8 cellular contexts compared by ENCODE assay signal in the genomic region with DNA sequence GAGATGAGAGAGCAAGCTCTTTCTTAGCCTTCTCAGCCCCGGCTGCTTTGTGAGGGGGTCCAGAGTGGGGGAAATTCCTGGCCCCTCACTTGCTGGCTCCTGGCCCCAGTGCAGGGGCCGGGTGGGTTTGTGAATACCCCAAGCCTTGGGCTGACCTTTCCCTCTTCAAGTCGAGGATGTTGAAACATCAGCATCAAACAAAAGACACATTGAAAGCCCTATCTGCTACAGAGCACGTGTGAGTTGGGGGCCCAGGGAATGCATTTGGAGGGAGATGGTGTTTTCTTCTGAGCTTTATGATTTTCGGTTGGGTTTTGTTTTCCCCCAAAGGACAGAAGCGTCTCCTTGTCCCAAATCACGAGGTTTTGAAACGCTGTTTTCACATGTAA. TPM values are rescaled to one million over a fixed set of nuclear protein-coding genes. Genes with fewer than 3 reads are reported as not detected.
DNase-seq lines count a peak whose midpoint lies in the region; ATAC-seq, FAIRE-seq and TF ChIP-seq lines count a peak whose summit lies in the region.

No MANE protein-coding gene starts in this region.

- peak overlapping the region; percentile 97 for H3K27ac ChIP-seq in cardiac muscle cell
- peak overlapping the region; percentile 94 to 96 for H3K27ac ChIP-seq in uterus
- no peak overlapping the region for H3K27ac ChIP-seq in WERI-Rb-1

- ATAC-seq in left cardiac atrium (no peak), mucosa of descending colon (no peak)

- peak overlapping the region; percentile 97 for H3K4me3 ChIP-seq in cardiac muscle cell
- peak overlapping the region; percentile 97 for H3K4me3 ChIP-seq in mucosa of descending colon
- peak overlapping the region; percentile 75 to 86 for H3K4me3 ChIP-seq in uterus
- no peak overlapping the region for H3K4me3 ChIP-seq in WERI-Rb-1 (ENCODE audit: low read depth, low read length)

- peak overlapping the region; percentile 98 for H3K27ac Mint-ChIP-seq in chondrocyte (ENCODE audit: unreplicated experiment)

- H3K27me3 Mint-ChIP-seq in chondrocyte (ENCODE audit: low read depth): no peaks in the 10 kb centered on the region

- H3K4me1 ChIP-seq in cardiac muscle cell (ENCODE audit: low read depth): peaks cover 50% of the 10 kb centered on the region
- H3K4me1 ChIP-seq in mucosa of descending colon (ENCODE audit: low read depth): peaks cover 59% of the 10 kb centered on the region
- H3K4me1 ChIP-seq in uterus: peaks cover 15 to 40% of the 10 kb centered on the region in 2 donors

- no peaks in the 10 kb centered on the region for H3K36me3 Mint-ChIP-seq in chondrocyte (ENCODE audit: low read depth)

- H3K27me3 ChIP-seq in cardiac muscle cell (no peaks in the 10 kb centered on the region), uterus (peaks cover 0 to 2% of the 10 kb centered on the region in 2 donors), WERI-Rb-1 (ENCODE audit: insufficient read depth, low read depth, severe bottlenecking) (no peaks in the 10 kb centered on the region)

- DNase-seq in cardiac muscle cell (ENCODE audit: low read depth in 1 of 2, low spot score in 1 of 2) (no peak), left cardiac atrium (no peak), chondrocyte (ENCODE audit: low spot score) (no peak), mucosa of descending colon (no peak), uterus (no peak), GF-D8 (lab: John Stamatoyannopoulos, UW) (no peak), WERI-Rb-1 (no peak), HTR-8/SVneo (ENCODE audit: insufficient read length, low spot score) (no peak)

- peaks cover 58% of the 10 kb centered on the region for H3K4me1 Mint-ChIP-seq in chondrocyte (ENCODE audit: low read depth)

- FAIRE-seq in HTR-8/SVneo (lab: Jason Lieb, UNC): no peak

- H3K9me3 Mint-ChIP-seq in chondrocyte (ENCODE audit: low read depth): no peaks in the 10 kb centered on the region

- no peak for TF ChIP-seq CTCF in cardiac muscle cell (IDR thresholded peaks at IDR 0.05; ENCODE audit: low read depth, low read length)
- TF ChIP-seq CTCF in chondrocyte (IDR thresholded peaks at IDR 0.05): no peak
- no peak for TF ChIP-seq CTCF in mucosa of descending colon (IDR thresholded peaks at IDR 0.05)
- TF ChIP-seq CTCF in uterus (IDR thresholded peaks at IDR 0.05): no peak
- no peak for TF ChIP-seq CTCF in WERI-Rb-1 (IDR thresholded peaks at IDR 0.05; ENCODE audit: low read depth, low read length)

- no peaks in the 10 kb centered on the region for H3K36me3 ChIP-seq in cardiac muscle cell
- no peaks in the 10 kb centered on the region for H3K36me3 ChIP-seq in mucosa of descending colon (ENCODE audit: low read depth)
- H3K36me3 ChIP-seq in uterus: no peaks in the 10 kb centered on the region
- no peaks in the 10 kb centered on the region for H3K36me3 ChIP-seq in WERI-Rb-1

- intact Hi-C loops in left cardiac atrium (cut with DNase I): loop anchor here (5.0 to 10.0 kb wide), 3 partner anchors 73 to 116 kb away; no protein-coding TSS in a partner anchor
- intact Hi-C loops in mucosa of descending colon (cut with DNase I, micrococcal nuclease): loop anchor here (10.0 kb wide), 1 partner anchor 123 kb away; no protein-coding TSS in a partner anchor
- intact Hi-C loops in uterus (cut with DNase I; ENCODE audit: low total_unique reads): loop anchor here (5.0 kb wide), 1 partner anchor 116 kb away; no protein-coding TSS in a partner anchor

- TF ChIP-seq POLR2A in uterus (IDR thresholded peaks at IDR 0.05): no peak

- peak overlapping the region; percentile 83 for H3K4me3 Mint-ChIP-seq in chondrocyte (ENCODE audit: unreplicated experiment)

- H3K9me3 ChIP-seq in cardiac muscle cell (ENCODE audit: low read depth) (no peaks in the 10 kb centered on the region), mucosa of descending colon (no peaks in the 10 kb centered on the region), uterus (no peaks in the 10 kb centered on the region), WERI-Rb-1 (ENCODE audit: severe bottlenecking) (no peaks in the 10 kb centered on the region)

RNA-seq across cellular contexts. Expression of a gene that starts 2.8 kb away (rescaled TPM):
- total RNA-seq in cardiac muscle cell (57.1 and 78.8 TPM in 2 replicates), left cardiac atrium (10 to 100 TPM; 51.4 to 58.0 TPM), chondrocyte (46.2 to 74.6 TPM (median 48.7 TPM) in 3 replicates), mucosa of descending colon (100 to 1,000 TPM in 1 of 3 donors, 10 to 100 TPM in 2; 61.4 to 103 (median 89.1) TPM), uterus (100 to 1,000 TPM in 1 of 4 donors, 10 to 100 TPM in 3; 18.7 to 188 (median 36.7) TPM)
- polyA plus RNA-seq in cardiac muscle cell: 48.2 and 57.7 TPM in 2 replicates
